13 cellular contexts compared by ENCODE assay signal in genomic region chr17:55496094-55496881, GRCh38. TPM values are rescaled to one million over a fixed set of nuclear protein-coding genes. Genes with fewer than 3 reads are reported as not detected.
DNase-seq lines count a peak whose midpoint lies in the region; ATAC-seq and TF ChIP-seq lines count a peak whose summit lies in the region.
"Had no signal": no experiment of that assay in that cellular context is flagged by ENCODE, and none has a peak within 500 bp of the region (broad histone marks: within the 10 kb centered on the region; RNA-seq: fewer than 3 reads in every experiment).

No MANE protein-coding gene starts in this region.

- peak overlapping the region; percentile 65 for H3K27ac Mint-ChIP-seq in mesothelial cell of epicardium
- H3K27ac Mint-ChIP-seq: activated naive CD8-positive, alpha-beta T cell treated with anti-CD3 and anti-CD28 coated beads for 36 hours; GM23338 had no signal

- TF ChIP-seq CTCF in NB4 (IDR thresholded peaks at IDR 0.05; ENCODE audit: low read depth, low read length) (no peak), choroid plexus epithelial cell (conservative IDR thresholded peaks at IDR 0.05; ENCODE audit: low read depth, low read length) (no peak), mesothelial cell of epicardium (IDR thresholded peaks at IDR 0.05; ENCODE audit: unreplicated experiment) (no peak)

- no peak overlapping the region for H3K4me3 Mint-ChIP-seq in mesothelial cell of epicardium
- H3K4me3 Mint-ChIP-seq: activated naive CD8-positive, alpha-beta T cell treated with anti-CD3 and anti-CD28 coated beads for 36 hours; GM23338 had no signal

- H3K27me3 Mint-ChIP-seq in mesothelial cell of epicardium (ENCODE audit: low read depth), result no peaks in the 10 kb centered on the region

- no peaks in the 10 kb centered on the region for H3K36me3 Mint-ChIP-seq in mesothelial cell of epicardium
- H3K36me3 Mint-ChIP-seq: activated naive CD8-positive, alpha-beta T cell treated with anti-CD3 and anti-CD28 coated beads for 36 hours had no signal

- DNase-seq in AG20443 (ENCODE audit: low spot score) (peak; percentile 35), NB4 (ENCODE audit: low read depth) (peak; percentile 76), choroid plexus epithelial cell (ENCODE audit: low read depth) (peak; percentile 87), mesothelial cell of epicardium (ENCODE audit: low spot score in 2 of 2, unreplicated experiment in 2 of 2) (no peak), occipital lobe (lab: John Stamatoyannopoulos, UW) (no peak)
- DNase-seq: activated naive CD8-positive, alpha-beta T cell treated with anti-CD3 and anti-CD28 coated beads for 36 hours; DND-41; NCI-H1092; stimulated activated CD4-positive, alpha-beta T cell treated with anti-CD3 and anti-CD28 coated beads, Interleukin-2, amount 100 ng/mL, for 24 hours had no signal

- no peaks in the 10 kb centered on the region for H3K9me3 Mint-ChIP-seq in mesothelial cell of epicardium
- H3K9me3 Mint-ChIP-seq: activated naive CD8-positive, alpha-beta T cell treated with anti-CD3 and anti-CD28 coated beads for 36 hours; GM23338 had no signal

- H3K4me3 ChIP-seq in NB4 (ENCODE audit: low read depth, low read length) (no peak overlapping the region), choroid plexus epithelial cell (ENCODE audit: low read depth, low read length) (no peak overlapping the region)
- H3K4me3 ChIP-seq: GM23338 had no signal

- peaks cover 24% of the 10 kb centered on the region for H3K4me1 Mint-ChIP-seq in mesothelial cell of epicardium
- H3K4me1 Mint-ChIP-seq: activated naive CD8-positive, alpha-beta T cell treated with anti-CD3 and anti-CD28 coated beads for 36 hours had no signal

- ATAC-seq in GM18909 (IDR thresholded peaks at IDR 0.05; ENCODE audit: poor library complexity, unreplicated experiment) (no peak), HG03469 (IDR thresholded peaks at IDR 0.05; ENCODE audit: unreplicated experiment) (no peak), HG03039 (IDR thresholded peaks at IDR 0.05; ENCODE audit: unreplicated experiment) (no peak)
- ATAC-seq: GM23338 had no signal

- TF ChIP-seq POLR2A in NB4 (IDR thresholded peaks at IDR 0.05; ENCODE audit: extremely low read depth, insufficient read length), result no peak

RNA-seq across cellular contexts. Expression of gene SMIM36, which starts 15.0 kb away (rescaled TPM):
- total RNA-seq in mesothelial cell of epicardium, result not detected in 3 replicates
- total RNA-seq in occipital lobe, result not detected
- total RNA-seq: activated naive CD8-positive, alpha-beta T cell treated with anti-CD3 and anti-CD28 coated beads for 36 hours; GM23338 had no signal

Comparison
In these comparisons a context has a peak if more than half of its experiments do, and no peak if none do; other contexts are left out.
1. DNase-seq: peak in AG20443 (single experiment), NB4 (single experiment) and choroid plexus epithelial cell (single experiment); none in mesothelial cell of epicardium (0 of 2) and occipital lobe (single experiment).